In genomic region chr12:76073561-76073960, GRCh38 we compare ENCODE assay signal across 23 cellular contexts.
"Had no signal": no experiment of that assay in that cellular context is flagged by ENCODE, and none has a peak within 500 bp of the region (broad histone marks: within the 10 kb centered on the region; RNA-seq: fewer than 3 reads in every experiment).

No MANE protein-coding gene starts in this region.

- H3K4me3 ChIP-seq: K562, PC-9, SJCRH30 had no signal

- H2AFZ ChIP-seq: PC-9 had no signal

- DNase-seq: activated CD4-positive, alpha-beta T cell treated with anti-CD3 and anti-CD28 coated beads, Interleukin-2, amount 50 U/mL, for 1 hour; activated CD4-positive, CD25-positive, alpha-beta regulatory T cell; activated CD8-positive, alpha-beta memory T cell treated with anti-CD3 and anti-CD28 coated beads, Interleukin-2, amount 50 U/mL, for 4 hours; activated CD8-positive, alpha-beta T cell treated with anti-CD3 and anti-CD28 coated beads for 36 hours; activated gamma-delta T cell treated with Interleukin-2 at 50 U/mL for 16 hours; activated naive CD4-positive, alpha-beta T cell treated with anti-CD3 and anti-CD28 coated beads, Interleukin-2, amount 10 ng/mL, durations not matched to agents 7 days and 5 days; amygdala; cerebellar nuclear complex; Karpas-422; NCI-H1105 treated with DMSO at 0.1 percent for 48 hours; NCI-H1436 treated with DMSO at 0.1 percent for 48 hours; NCI-H187; NCI-H2081; NCI-H510A treated with DMSO at 0.1 percent for 48 hours; NCI-H69; PC-9; SJCRH30; SK-N-SH; T-helper 1 cell had no signal

- H3K27ac Mint-ChIP-seq: activated naive CD4-positive, alpha-beta T cell treated with anti-CD3 and anti-CD28 coated beads, Interleukin-2, amount 10 ng/mL, durations not matched to agents 7 days and 5 days; activated T-helper 2 cell treated with anti-CD3 and anti-CD28 coated beads, Interferon-gamma antibody, Interleukin-2, Interleukin-4, amounts not matched to agents 10 μg/mL and 5 μg/mL and 100 μg/mL, durations not matched to agents 14 hours and 24 hours and 36 hours; brain had no signal

- H3K27me3 ChIP-seq: SJCRH30 had no signal

- H3K27me3 Mint-ChIP-seq: activated CD8-positive, alpha-beta T cell treated with anti-CD3 and anti-CD28 coated beads for 36 hours; activated naive CD4-positive, alpha-beta T cell treated with anti-CD3 and anti-CD28 coated beads, Interleukin-2, amount 10 ng/mL, durations not matched to agents 7 days and 5 days; brain had no signal

- H3K9ac ChIP-seq: SK-N-SH had no signal

- H3K9me3 ChIP-seq: SJCRH30 had no signal

- H3K9me2 ChIP-seq: SK-N-SH had no signal

- H3K4me2 ChIP-seq: PC-9, SK-N-SH had no signal

- H3K4me3 Mint-ChIP-seq: activated CD8-positive, alpha-beta T cell treated with anti-CD3 and anti-CD28 coated beads for 36 hours; activated naive CD4-positive, alpha-beta T cell treated with anti-CD3 and anti-CD28 coated beads, Interleukin-2, amount 10 ng/mL, durations not matched to agents 7 days and 5 days had no signal

- ATAC-seq: activated CD8-positive, alpha-beta T cell treated with anti-CD3 and anti-CD28 coated beads for 36 hours; K562 had no signal

- H3K27ac ChIP-seq: PC-9, SJCRH30, VCaP had no signal

- H3K4me1 ChIP-seq: SJCRH30 had no signal
